14 cellular contexts compared by ENCODE assay signal in genomic region chr17:11948791-11949190, GRCh38. TPM values are rescaled to one million over a fixed set of nuclear protein-coding genes. Genes with fewer than 3 reads are reported as not detected.
DNase-seq lines count a peak whose midpoint lies in the region; ATAC-seq and TF ChIP-seq lines count a peak whose summit lies in the region.
"Had no signal": no experiment of that assay in that cellular context is flagged by ENCODE, and none has a peak within 500 bp of the region (broad histone marks: within the 10 kb centered on the region; RNA-seq: fewer than 3 reads in every experiment).

No MANE protein-coding gene starts in this region.

- TF ChIP-seq POLR2A in prostate gland (IDR thresholded peaks at IDR 0.05) (no peak), spleen (IDR thresholded peaks at IDR 0.05) (no peak)

- H3K4me1 ChIP-seq in prostate gland (replicated peaks) (no peaks in the 10 kb centered on the region), mucosa of descending colon (ENCODE audit: low read depth) (no peaks in the 10 kb centered on the region), spleen (no peaks in the 10 kb centered on the region)

- H3K36me3 ChIP-seq in prostate gland (no peaks in the 10 kb centered on the region), mucosa of descending colon (ENCODE audit: low read depth) (no peaks in the 10 kb centered on the region), spleen (peaks cover 0 to 12% (median 0%) of the 10 kb centered on the region in 6 donors)

- H3K4me3 ChIP-seq in prostate gland (no peak overlapping the region), mucosa of descending colon (no peak overlapping the region), spleen (no peak overlapping the region)

- H3K9me3 ChIP-seq in prostate gland (no peaks in the 10 kb centered on the region), mucosa of descending colon (peaks cover 8% of the 10 kb centered on the region), spleen (peaks cover 0 to 16% (median 14%) of the 10 kb centered on the region in 8 donors)

- intact Hi-C loops in prostate gland (cut with DNase I), result no loop called here
- intact Hi-C loops in mucosa of descending colon (cut with DNase I, micrococcal nuclease), result no loop called here
- intact Hi-C loops in spleen (cut with DNase I; ENCODE audit: low total_unique reads), result no loop called here

- DNase-seq in Daoy (ENCODE audit: low read depth) (peak; percentile 75), RKO (ENCODE audit: low spot score) (peak; percentile 46), fibroblast of peridontal ligament (ENCODE audit: extremely low read depth) (peak; percentile 54), prostate gland (ENCODE audit: low spot score) (peak; percentile 18), mucosa of descending colon (no peak), spleen (no peak), SW 1271 (lab: John Stamatoyannopoulos, UW) (no peak)
- no peak for DNase-seq in stimulated activated CD4-positive, alpha-beta T cell treated with anti-CD3 and anti-CD28 coated beads, Interleukin-2, amount 100 ng/mL, for 48 hours
- DNase-seq: DMS153; effector memory CD4-positive, alpha-beta T cell; left colon; OCI-M1 had no signal

- no peak for ATAC-seq in mucosa of descending colon
- ATAC-seq: activated T-helper 17 cell treated with anti-CD3 and anti-CD28 coated beads, Interleukin-2, amount 50 U/mL, for 72 hours; left colon had no signal

- H3K27ac ChIP-seq in prostate gland, result no peak overlapping the region
- H3K27ac ChIP-seq in spleen, result no peak overlapping the region
- H3K27ac ChIP-seq: VCaP had no signal

- no peak for TF ChIP-seq CTCF in prostate gland (IDR thresholded peaks at IDR 0.05)
- no peak for TF ChIP-seq CTCF in mucosa of descending colon (IDR thresholded peaks at IDR 0.05)
- TF ChIP-seq CTCF in spleen (IDR thresholded peaks at IDR 0.05 in 8 of 11, conservative IDR thresholded peaks at IDR 0.05 in 3 of 11), result no peak

- no peaks in the 10 kb centered on the region for H3K27me3 ChIP-seq in prostate gland (replicated peaks; ENCODE audit: insufficient read depth)
- no peaks in the 10 kb centered on the region for H3K27me3 ChIP-seq in spleen (replicated peaks in 1 of 7)

- 9% methylated on average over 6 of the region's 6 CpGs for WGBS in prostate gland
- 66 to 77% (median 75%) methylated on average over 6 of the region's 6 CpGs for WGBS in spleen, 5 donors

RNA-seq across cellular contexts. Expression of gene ZNF18, which starts 48.5 kb away (rescaled TPM):
- total RNA-seq in Daoy (2014; rRNA removed; shearing (Covaris generic)), result 4.4 and 10.6 TPM in 2 replicates
- total RNA-seq in prostate gland, result 10 to 100 TPM; 11.8 to 13.3 TPM
- 1 to 10 TPM; 7.1 to 9.4 (median 8.1) TPM for total RNA-seq in mucosa of descending colon
- 10 to 100 TPM in 4 of 7 donors, 1 to 10 TPM in 3; 7.7 to 13.4 (median 10.2) TPM for total RNA-seq in spleen
- 10 to 100 TPM in 1 of 3 donors, 1 to 10 TPM in 2; 7.0 to 10.9 (median 8.0) TPM for polyA plus RNA-seq in spleen

Comparison
In these comparisons a context has a peak if more than half of its experiments do, and no peak if none do; other contexts are left out.
1. DNase-seq: peak in Daoy (single experiment), RKO (single experiment), fibroblast of peridontal ligament (single experiment) and prostate gland (single experiment); none in mucosa of descending colon (0 of 3), spleen (single experiment), stimulated activated CD4-positive, alpha-beta T cell treated with anti-CD3 and anti-CD28 coated beads, Interleukin-2, amount 100 ng/mL, for 48 hours (0 of 2) and SW 1271 (0 of 2).